Comparison of ENCODE assay signal across 1 cellular context in the genomic region with DNA sequence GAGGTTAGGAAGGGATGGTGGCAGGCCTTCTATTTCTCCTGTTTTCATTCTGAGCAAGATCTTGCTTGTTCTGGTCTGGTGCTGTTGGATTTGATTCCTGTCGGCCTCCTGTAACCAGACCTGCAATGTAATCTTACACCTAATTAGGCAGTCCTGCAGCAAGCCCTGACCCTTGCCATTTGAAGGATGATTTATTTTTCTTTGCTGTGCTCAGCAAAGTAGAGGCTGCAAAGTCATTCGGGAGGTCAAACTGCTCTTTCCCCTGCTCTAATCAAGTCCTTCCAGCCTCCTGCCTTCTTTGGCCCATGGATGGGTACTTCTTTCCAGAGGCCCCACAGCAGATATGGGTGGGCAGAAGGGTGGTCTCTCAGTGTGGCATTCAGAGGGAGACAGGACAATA.
TF ChIP-seq lines count a peak whose summit lies in the region.

No MANE protein-coding gene starts in this region.

TF ChIP-seq in WTC11, 78 proteins besides CTCF, POLR2A, EP300 and RAD21 (continued from another document):
- TF ChIP-seq CREB1 (CRISPR knock-in tag; IDR thresholded peaks at IDR 0.05) (no peak), NFYB (CRISPR knock-in tag; conservative IDR thresholded peaks at IDR 0.05; ENCODE audit: low read depth) (no peak)
- TF ChIP-seq, protein P1, sequence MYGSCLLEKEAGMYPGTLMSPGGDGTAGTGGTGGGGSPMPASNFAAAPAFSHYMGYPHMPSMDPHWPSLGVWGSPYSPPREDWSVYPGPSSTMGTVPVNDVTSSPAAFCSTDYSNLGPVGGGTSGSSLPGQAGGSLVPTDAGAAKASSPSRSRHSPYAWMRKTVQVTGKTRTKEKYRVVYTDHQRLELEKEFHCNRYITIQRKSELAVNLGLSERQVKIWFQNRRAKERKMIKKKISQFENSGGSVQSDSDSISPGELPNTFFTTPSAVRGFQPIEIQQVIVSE (CRISPR knock-in tag; IDR thresholded peaks at IDR 0.05; ENCODE audit: borderline replicate concordance), result no peak
TF ChIP-seq in WTC11: peak in this region for 0.
